Comparison of ENCODE assay signal across 1 cellular context in genomic region chr19:16527971-16528521, GRCh38.
TF ChIP-seq lines count a peak whose summit lies in the region.

No MANE protein-coding gene starts in this region.

TF ChIP-seq in SK-N-SH, 30 proteins besides CTCF, POLR2A, EP300 and RAD21 (continued from another document):
- TF ChIP-seq REST (IDR thresholded peaks at IDR 0.05; ENCODE audit: low read depth, low read length) = no peak
